7 cellular contexts compared by ENCODE assay signal in genomic region chr17:59850311-59850710, GRCh38. TPM values are rescaled to one million over a fixed set of nuclear protein-coding genes. Genes with fewer than 3 reads are reported as not detected.
DNase-seq lines count a peak whose midpoint lies in the region; ATAC-seq and TF ChIP-seq lines count a peak whose summit lies in the region.
"Not testable (repeated sequence)": the region's sequence is repeated elsewhere in the genome, so short reads cannot be mapped to it uniquely, and the experiment has no call there.

No MANE protein-coding gene starts in this region.

- H3K4me2 ChIP-seq in HCT116 (ENCODE audit: low read length) = peak overlapping the region; percentile 8; the same call in 1 of the 2 replicates

- H4K20me1 ChIP-seq in HCT116 (ENCODE audit: insufficient read depth) = not testable (repeated sequence)

- H3K79me2 ChIP-seq in HCT116 (ENCODE audit: insufficient read depth, low read length) = not testable (repeated sequence)

- H3K27ac ChIP-seq in HCT116 (ENCODE audit: low read depth, low read length) (peak overlapping the region; percentile 97; the same call in 1 of the 2 replicates), RWPE1 (peak overlapping the region; percentile 79), esophagus (ENCODE audit: low read depth in 2 of 2, low read length in 1 of 2) (peak overlapping the region; percentile 6 to 65), muscle layer of colon (ENCODE audit: low read depth, low read length) (peak overlapping the region; percentile 93), spleen (peak overlapping the region in 6 of 8 donors; percentile 10 to 92 (median 79)), vagina (peak overlapping the region; percentile 76)

- intact Hi-C loops in HCT116 (cut with micrococcal nuclease); vagina (cut with DNase I): not testable (repeated sequence)
- intact Hi-C loops in spleen (cut with DNase I; ENCODE audit: low total_unique reads) = loop anchor here (5.0 kb wide), 1 partner anchor 98 kb away; no protein-coding TSS in a partner anchor

- BruUV-seq in HCT116 (replicated peaks; lab: Mats Ljungman, UMichigan) = not testable (repeated sequence)

- not testable (repeated sequence) for TF ChIP-seq CTCF in HCT116 (IDR thresholded peaks at IDR 0.05 in 2 of 3, conservative IDR thresholded peaks at IDR 0.05 in 1 of 3; ENCODE audit: borderline replicate concordance in 1 of 3, insufficient read depth in 1 of 3, low read depth in 2 of 3, low read length in 2 of 3); RWPE1 (conservative IDR thresholded peaks at IDR 0.05; ENCODE audit: low read depth); spleen (IDR thresholded peaks at IDR 0.05 in 8 of 11, conservative IDR thresholded peaks at IDR 0.05 in 3 of 11); vagina (IDR thresholded peaks at IDR 0.05)

- H2AFZ ChIP-seq in HCT116 (ENCODE audit: low read depth, low read length, poor library complexity, severe bottlenecking) = not testable (repeated sequence)

- not testable (repeated sequence) for H3K27me3 ChIP-seq in HCT116 (ENCODE audit: insufficient read depth, low read length); esophagus (ENCODE audit: control insufficient read depth in 1 of 2, insufficient read depth in 2 of 2, low read length in 2 of 2); muscle layer of colon (ENCODE audit: control insufficient read depth in 1 of 2, insufficient read depth in 2 of 2, low read length in 2 of 2); spleen (replicated peaks in 1 of 7); vagina

- TF ChIP-seq RAD21 in HCT116 (IDR thresholded peaks at IDR 0.05; ENCODE audit: low read depth) = not testable (repeated sequence)

- POLR2A ChIA-PET in HCT116 (lab: Charles Lee) = interaction anchor here (1.0 kb wide), 1 partner anchor 95 kb away, joined by 3 read pairs; no protein-coding TSS in a partner anchor
- POLR2A ChIA-PET in RWPE1 (lab: Yijun Ruan, JAX; ENCODE audit: low non-redundant PET) = not testable (repeated sequence)

- not testable (repeated sequence) for ATAC-seq in HCT116

- H3K4me3 ChIP-seq in HCT116 (replicated peaks in 1 of 2; ENCODE audit: low read depth in 1 of 2, low read length in 2 of 2); esophagus (ENCODE audit: low read depth in 1 of 2, low read length in 2 of 2); muscle layer of colon (ENCODE audit: low read depth in 1 of 2, low read length in 2 of 2); spleen; vagina: not testable (repeated sequence)

- TF ChIP-seq POLR2A in HCT116 (IDR thresholded peaks at IDR 0.05; ENCODE audit: borderline replicate concordance, extremely low read depth, insufficient read depth, insufficient read length); spleen (IDR thresholded peaks at IDR 0.05); vagina (IDR thresholded peaks at IDR 0.05): not testable (repeated sequence)

- H3K9me3 ChIP-seq in HCT116 (ENCODE audit: control insufficient read depth in 1 of 2, insufficient read depth in 1 of 2, low read depth in 1 of 2, low read length in 2 of 2); esophagus (ENCODE audit: control insufficient read depth in 2 of 2, insufficient read depth in 1 of 2, low read depth in 1 of 2, low read length in 1 of 2); muscle layer of colon (ENCODE audit: low read length); spleen; vagina: not testable (repeated sequence)

- H3K9me2 ChIP-seq in HCT116 (ENCODE audit: insufficient read depth) = not testable (repeated sequence)

- not testable (repeated sequence) for H3K36me3 ChIP-seq in HCT116 (ENCODE audit: control insufficient read depth in 1 of 2, insufficient read depth in 2 of 2, low read length in 2 of 2); esophagus (ENCODE audit: control insufficient read depth in 2 of 2, insufficient read depth in 2 of 2, low read length in 1 of 2); muscle layer of colon (ENCODE audit: insufficient read depth, low read length); spleen; vagina

- H3K9ac ChIP-seq in HCT116 (ENCODE audit: low read length); muscle layer of colon (ENCODE audit: low read length): not testable (repeated sequence)

- not testable (repeated sequence) for DNase-seq in HCT116 (ENCODE audit: low read depth, low spot score); RWPE1 (ENCODE audit: low spot score); spleen; vagina (ENCODE audit: extremely low spot score in 2 of 2)
- peak; percentile 42 for DNase-seq in activated effector memory CD4-positive, alpha-beta T cell treated with anti-CD3 and anti-CD28 coated beads, Interleukin-2, amount 50 U/mL, for 16 hours

- CTCF ChIA-PET in HCT116 (lab: Charles Lee) = interaction anchor here (2.0 to 2.8 kb wide), 2 partner anchors 8 to 96 kb away, joined by 4 to 19 read pairs; no protein-coding TSS in a partner anchor
- CTCF ChIA-PET in RWPE1 (lab: Yijun Ruan, JAX) = interaction anchor here (0.6 to 2.2 kb wide), 3 partner anchors 9 to 239 kb away, joined by 3 to 6 read pairs (median 3); no protein-coding TSS in a partner anchor

- RAD21 ChIA-PET in HCT116 (lab: Charles Lee; ENCODE audit: low non-redundant PET in 1 of 2, low total read pairs in 2 of 2, uncharacterized antibody in 2 of 2, unreplicated experiment in 2 of 2) = interaction anchor here in 1 of 2 experiments (0.5 kb wide), 1 partner anchor 874 kb away, joined by 5 read pairs; no protein-coding TSS in a partner anchor

- H3K4me1 ChIP-seq in HCT116 (ENCODE audit: control insufficient read depth in 1 of 2, insufficient read depth in 2 of 2, low read length in 2 of 2) (peaks cover 81 to 97% of the 10 kb centered on the region in 2 experiments), muscle layer of colon (ENCODE audit: insufficient read depth, low read length) (peaks cover 64% of the 10 kb centered on the region), spleen (peaks cover 31 to 97% (median 53%) of the 10 kb centered on the region in 6 donors), vagina (peaks cover 74% of the 10 kb centered on the region)
- H3K4me1 ChIP-seq in esophagus (ENCODE audit: control insufficient read depth in 2 of 2, insufficient read depth in 2 of 2, low read length in 1 of 2) = not testable (repeated sequence)

- 66 to 68% methylated on average over 15 of the region's 15 CpGs for WGBS in esophagus, 2 donors
- 90 to 96% (median 94%) methylated on average over 15 of the region's 15 CpGs for WGBS in spleen, 5 donors

RNA-seq across cellular contexts. Expression of gene TUBD1, which starts 42.4 kb away (rescaled TPM):
- 13.0 TPM for total RNA-seq in HCT116 (2021; ENCODE audit: unreplicated experiment)
- polyA plus RNA-seq in HCT116 (2012) = 7.9 and 11.9 TPM in 2 replicates
- 1 to 10 TPM; 7.1 to 8.4 TPM for polyA plus RNA-seq in esophagus
- 10 to 100 TPM in 6 of 7 donors, 1 to 10 TPM in 1; 9.9 to 25.4 (median 11.3) TPM for total RNA-seq in spleen
- polyA plus RNA-seq in spleen = 1 to 10 TPM; 6.0 to 8.8 (median 7.7) TPM
- total RNA-seq in vagina = 16.2 TPM

RNA-seq across cellular contexts. Expression of gene RPS6KB1, which starts 42.6 kb away (rescaled TPM):
- 75.7 TPM for total RNA-seq in HCT116 (2021; ENCODE audit: unreplicated experiment)
- polyA plus RNA-seq in HCT116 (2012) = 19.3 and 30.2 TPM in 2 replicates
- polyA plus RNA-seq in esophagus = 10 to 100 TPM; 13.2 to 13.5 TPM
- 10 to 100 TPM; 38.9 to 51.5 (median 49.5) TPM for total RNA-seq in spleen
- polyA plus RNA-seq in spleen = 10 to 100 TPM in 1 of 3 donors, 1 to 10 TPM in 2; 8.2 to 13.2 (median 9.8) TPM
- total RNA-seq in vagina = 96.7 TPM

Comparison
In these comparisons a context has a peak if more than half of its experiments do, and no peak if none do; other contexts are left out.
1. H3K27ac ChIP-seq: peak in every context shown above with its lines; median percentile 97 in HCT116; 93 in muscle layer of colon; 79 in RWPE1; 79 in spleen; 76 in vagina; 36 in esophagus.